Comparison of ENCODE assay signal across 8 cellular contexts in the genomic region with DNA sequence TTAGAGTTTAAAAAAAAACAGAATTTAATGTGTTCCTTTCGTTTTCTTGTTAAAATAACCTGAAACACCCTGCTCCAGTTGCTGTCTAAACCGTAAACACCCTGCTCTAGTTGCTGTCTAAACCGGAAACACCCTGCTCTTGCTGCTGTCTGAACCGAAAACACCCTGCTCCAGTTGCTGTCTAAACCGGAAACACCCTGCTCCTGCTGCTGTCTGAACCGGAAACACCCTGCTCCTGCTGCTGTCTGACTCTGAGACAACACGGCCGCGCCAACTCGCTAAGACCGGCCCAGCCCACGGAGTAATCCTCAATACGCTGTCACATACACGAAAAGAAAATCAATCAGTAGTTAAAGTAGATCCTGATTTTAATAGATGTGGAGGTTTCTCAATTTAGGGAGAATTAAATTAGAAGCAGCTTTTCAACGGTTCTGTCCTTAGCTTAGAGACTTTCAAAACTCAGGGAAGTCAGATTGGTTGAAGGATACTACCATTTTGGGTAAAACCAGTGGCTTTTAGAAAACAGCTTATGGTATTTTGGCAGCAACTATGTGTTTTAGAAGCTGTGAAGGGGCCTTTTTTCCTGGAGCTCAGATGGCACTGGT.
DNase-seq lines count a peak whose midpoint lies in the region; ATAC-seq and TF ChIP-seq lines count a peak whose summit lies in the region.

No MANE protein-coding gene starts in this region.

- peak; percentile 92 for ATAC-seq in GM18867 (IDR thresholded peaks at IDR 0.05; ENCODE audit: unreplicated experiment)
- peak; percentile 86 for ATAC-seq in HG03025 (IDR thresholded peaks at IDR 0.05; ENCODE audit: low FRiP score, unreplicated experiment)
- peak; percentile 95 for ATAC-seq in memory B cell (ENCODE audit: low read depth)

- H3K36me3 Mint-ChIP-seq in memory B cell = peaks cover 9% of the 10 kb centered on the region

- peak overlapping the region; percentile 87 for H3K4me3 Mint-ChIP-seq in memory B cell

- no peak overlapping the region for H3K4me3 ChIP-seq in astrocyte of the spinal cord (ENCODE audit: low read depth, low read length)
- no peak overlapping the region for H3K4me3 ChIP-seq in H7 (ENCODE audit: insufficient read depth, low read depth, low read length)

- peak overlapping the region; percentile 92 for H3K27ac Mint-ChIP-seq in memory B cell

- H3K27me3 ChIP-seq in H7 (ENCODE audit: control insufficient read depth, insufficient read depth, low read length) = no peaks in the 10 kb centered on the region

- H3K36me3 ChIP-seq in H7 (replicated peaks; ENCODE audit: control insufficient read depth, insufficient read depth, low read length) = no peaks in the 10 kb centered on the region; the same call in none of the 2 replicates

- no peaks in the 10 kb centered on the region for H3K27me3 Mint-ChIP-seq in memory B cell

- peaks cover 11% of the 10 kb centered on the region for H3K4me1 Mint-ChIP-seq in memory B cell

- no peak for TF ChIP-seq CTCF in astrocyte of the spinal cord (IDR thresholded peaks at IDR 0.05; ENCODE audit: low read depth, low read length)

- DNase-seq in T-helper 9 cell (peak; percentile 69), astrocyte of the spinal cord (ENCODE audit: low read depth, low spot score) (peak; percentile 43), memory B cell (ENCODE audit: low spot score in 2 of 2) (peak; percentile 38 to 55), NCI-H1105 treated with DMSO at 0.1 percent for 48 hours (lab: John Stamatoyannopoulos, UW) (no peak), H7 (no peak)
- peak; percentile 43 for DNase-seq in stimulated activated CD8-positive, alpha-beta memory T cell treated with anti-CD3 and anti-CD28 coated beads, Interleukin-7, amount 100 ng/mL, for 1 hour (ENCODE audit: low read depth in 2 of 2)

- in situ Hi-C loops in astrocyte of the spinal cord (cut with HindIII; ENCODE audit: low sequenced_read_pairs) = no loop called here

- H3K9me3 Mint-ChIP-seq in memory B cell = no peaks in the 10 kb centered on the region

Comparison
In these comparisons a context has a peak if more than half of its experiments do, and no peak if none do; other contexts are left out.
1. DNase-seq: peak in T-helper 9 cell (single experiment), astrocyte of the spinal cord (single experiment), memory B cell (2 of 2) and stimulated activated CD8-positive, alpha-beta memory T cell treated with anti-CD3 and anti-CD28 coated beads, Interleukin-7, amount 100 ng/mL, for 1 hour (2 of 2); none in NCI-H1105 treated with DMSO at 0.1 percent for 48 hours (single experiment) and H7 (single experiment).
2. Peak in every context shown above with its lines, with median percentiles within 50 percentile points of each other: ATAC-seq.